In genomic region chr12:57744194-57744776, GRCh38 we compare ENCODE assay signal across 8 cellular contexts. TPM values are rescaled to one million over a fixed set of nuclear protein-coding genes. Genes with fewer than 3 reads are reported as not detected.
A peak's percentile ranks its signal among the peaks of the same experiment; 100 is the strongest.
DNase-seq lines count a peak whose midpoint lies in the region; ATAC-seq and TF ChIP-seq lines count a peak whose summit lies in the region.

No MANE protein-coding gene starts in this region.

- CTCF ChIA-PET in BJ (lab: Yijun Ruan, JAX): interaction anchor here (0.9 to 2.2 kb wide), 3 partner anchors 11 to 18 kb away, joined by 3 to 14 read pairs (median 5); no protein-coding TSS in a partner anchor

- peaks cover 15% of the 10 kb centered on the region for H3K36me3 ChIP-seq in BJ (ENCODE audit: control insufficient read depth, insufficient read depth, low read length)
- peaks cover 10% of the 10 kb centered on the region; the same call in 1 of the 2 replicates for H3K36me3 ChIP-seq in SU-DHL-6 (ENCODE audit: low read length)

- in situ Hi-C loops in astrocyte of the cerebellum (cut with HindIII; ENCODE audit: low sequenced_read_pairs): no loop called here

- no peaks in the 10 kb centered on the region for H3K9me3 ChIP-seq in SU-DHL-6 (ENCODE audit: insufficient read depth, low read length)

- H3F3A ChIP-seq in SU-DHL-6 (ENCODE audit: insufficient read depth): peaks cover 32% of the 10 kb centered on the region

- H2AFZ ChIP-seq in SU-DHL-6 (ENCODE audit: low read depth, low read length, severe bottlenecking): peak overlapping the region; percentile 60

- H3K27ac ChIP-seq in SU-DHL-6 (ENCODE audit: low read depth, low read length): peak overlapping the region; percentile 23; the same call in 1 of the 2 replicates

- POLR2A ChIA-PET in BJ (lab: Charles Lee): interaction anchor here (0.6 to 1.2 kb wide), 3 partner anchors 28 to 197 kb away, joined by 3 read pairs; partner anchors contain the start of genes ATP23 and EEF1AKMT3

- TF ChIP-seq CTCF in BJ (IDR thresholded peaks at IDR 0.05; ENCODE audit: insufficient read depth, low read depth, low read length): no peak
- TF ChIP-seq CTCF in SU-DHL-6 (IDR thresholded peaks at IDR 0.05; ENCODE audit: insufficient read depth, low read length, poor library complexity, severe bottlenecking): no peak
- TF ChIP-seq CTCF in astrocyte of the cerebellum (IDR thresholded peaks at IDR 0.05; ENCODE audit: low read depth, low read length, missing control alignments): no peak

- DNase-seq in BJ (ENCODE audit: low read depth) (no peak), astrocyte of the cerebellum (ENCODE audit: low read depth) (no peak), iPS-NIHi7 (ENCODE audit: extremely low spot score) (peak; percentile 59), cerebellum (ENCODE audit: low spot score) (no peak)
- peak; percentile 84 for DNase-seq in stimulated activated CD4-positive, alpha-beta T cell treated with anti-CD3 and anti-CD28 coated beads, Interleukin-1b, Interleukin-23, amount 100 ng/mL, for 48 hours

- peak overlapping the region; percentile 74 for H3K9ac ChIP-seq in SU-DHL-6 (ENCODE audit: low read length)

- no peaks in the 10 kb centered on the region for H3K9me2 ChIP-seq in SU-DHL-6 (replicated peaks; ENCODE audit: insufficient read depth, low read length)

- H3K4me3 ChIP-seq in BJ (ENCODE audit: low read depth, low read length) (peak overlapping the region; percentile 75), SU-DHL-6 (ENCODE audit: insufficient read depth, low read length, poor library complexity, severe bottlenecking) (peak overlapping the region; percentile 68), astrocyte of the cerebellum (ENCODE audit: low read depth, low read length) (peak overlapping the region; percentile 96)

- ATAC-seq in GM18907 (IDR thresholded peaks at IDR 0.05; ENCODE audit: unreplicated experiment) (peak; percentile 33), HG03108 (IDR thresholded peaks at IDR 0.05; ENCODE audit: unreplicated experiment) (peak; percentile 16)

- no peaks in the 10 kb centered on the region for H4K20me1 ChIP-seq in SU-DHL-6 (ENCODE audit: low read depth, low read length)

- H3K79me2 ChIP-seq in SU-DHL-6 (ENCODE audit: insufficient read depth, low read length): peaks cover 11% of the 10 kb centered on the region

- H3K4me2 ChIP-seq in SU-DHL-6 (ENCODE audit: low read depth, low read length, poor library complexity, severe bottlenecking): peak overlapping the region; percentile 87

- H3K27me3 ChIP-seq in BJ (ENCODE audit: control insufficient read depth, insufficient read depth, low read length): peaks cover 24% of the 10 kb centered on the region
- no peaks in the 10 kb centered on the region for H3K27me3 ChIP-seq in SU-DHL-6 (ENCODE audit: low read length)

RNA-seq across cellular contexts. Expression of gene TSPAN31, which starts 0.6 kb away (rescaled TPM):
- 25.7 and 40.4 TPM in 2 replicates for polyA plus RNA-seq in BJ (2011; rRNA removed)
- 22.7 and 28.2 TPM in 2 replicates for polyA minus RNA-seq in BJ (2011; rRNA and poly(A)+ RNA removed)
- total RNA-seq in cerebellum: 32.1 TPM

RNA-seq across cellular contexts. Expression of gene AGAP2, which starts 5.7 kb away (rescaled TPM):
- 0.04 and 0.05 TPM in 2 replicates for polyA plus RNA-seq in BJ (2011; rRNA removed)
- 0.26 and 0.47 TPM in 2 replicates for polyA minus RNA-seq in BJ (2011; rRNA and poly(A)+ RNA removed)
- 22.7 TPM for total RNA-seq in cerebellum

RNA-seq across cellular contexts. Expression of gene CDK4, which starts 7.8 kb away (rescaled TPM):
- polyA plus RNA-seq in BJ (2011; rRNA removed): 208 and 293 TPM in 2 replicates
- 69.7 and 116 TPM in 2 replicates for polyA minus RNA-seq in BJ (2011; rRNA and poly(A)+ RNA removed)
- 48.5 TPM for total RNA-seq in cerebellum

RNA-seq across cellular contexts. Expression of gene MARCHF9, which starts 10.6 kb away (rescaled TPM):
- 3.1 and 6.2 TPM in 2 replicates for polyA plus RNA-seq in BJ (2011; rRNA removed)
- polyA minus RNA-seq in BJ (2011; rRNA and poly(A)+ RNA removed): 3.0 and 5.1 TPM in 2 replicates
- 12.2 TPM for total RNA-seq in cerebellum

RNA-seq across cellular contexts. Expression of gene CYP27B1, which starts 22.6 kb away (rescaled TPM):
- 0.76 and 0.91 TPM in 2 replicates for polyA plus RNA-seq in BJ (2011; rRNA removed)
- 0.43 and 1.1 TPM in 2 replicates for polyA minus RNA-seq in BJ (2011; rRNA and poly(A)+ RNA removed)
- total RNA-seq in cerebellum: 1.2 TPM

Comparison
In these comparisons a context has a peak if more than half of its experiments do, and no peak if none do; other contexts are left out.
1. DNase-seq: peak in iPS-NIHi7 (single experiment) and stimulated activated CD4-positive, alpha-beta T cell treated with anti-CD3 and anti-CD28 coated beads, Interleukin-1b, Interleukin-23, amount 100 ng/mL, for 48 hours (single experiment); none in BJ (single experiment), astrocyte of the cerebellum (single experiment) and cerebellum (single experiment).
2. Peak in every context shown above with its lines, with median percentiles within 50 percentile points of each other: H3K4me3 ChIP-seq.